Comparison of ENCODE assay signal across 1 cellular context in genomic region chr6:149015224-149015876, GRCh38.
A peak's percentile ranks its signal among the peaks of the same experiment; 100 is the strongest.
TF ChIP-seq lines count a peak whose summit lies in the region.

No MANE protein-coding gene starts in this region.

TF ChIP-seq in HEK293, 187 proteins besides CTCF, POLR2A, EP300 and RAD21 (continued from another document):
- 0 out of 2 replicates have a peak, but pooled peaks have one; percentile 28 for TF ChIP-seq ZNF692 (tag by site-specific recombination; IDR thresholded peaks at IDR 0.05)
- TF ChIP-seq ZBTB7A (tag by site-specific recombination; IDR thresholded peaks at IDR 0.05; ENCODE audit: low read depth): no peak
- no peak for TF ChIP-seq ZNF169 (tag by site-specific recombination; IDR thresholded peaks at IDR 0.05)
- no peak for TF ChIP-seq ZNF398 (tag by site-specific recombination; IDR thresholded peaks at IDR 0.05)
- TF ChIP-seq ZNF174 (tag by site-specific recombination; IDR thresholded peaks at IDR 0.05): no peak
- TF ChIP-seq ZNF701 (tag by site-specific recombination; IDR thresholded peaks at IDR 0.05): no peak
TF ChIP-seq in HEK293: peak in this region for 5.
